8 cellular contexts compared by ENCODE assay signal in genomic region chr4:5888222-5888701, GRCh38. TPM values are rescaled to one million over a fixed set of nuclear protein-coding genes. Genes with fewer than 3 reads are reported as not detected.
DNase-seq lines count a peak whose midpoint lies in the region; ATAC-seq and TF ChIP-seq lines count a peak whose summit lies in the region.

No MANE protein-coding gene starts in this region.

- no peak for TF ChIP-seq EP300 in sigmoid colon (IDR thresholded peaks at IDR 0.05)

- TF ChIP-seq CTCF in right atrium auricular region (IDR thresholded peaks at IDR 0.05) (no peak), sigmoid colon (IDR thresholded peaks at IDR 0.05) (no peak)

- H3K9me3 ChIP-seq in ES-I3 (ENCODE audit: control insufficient read depth, insufficient read depth, low read length) (no peaks in the 10 kb centered on the region), right atrium auricular region (no peaks in the 10 kb centered on the region), sigmoid colon (no peaks in the 10 kb centered on the region)

- H3K4me1 ChIP-seq in ES-I3 (ENCODE audit: insufficient read depth, low read length) (peaks cover 8% of the 10 kb centered on the region; the same call in 1 of the 2 replicates), right atrium auricular region (peaks cover 0 to 28% of the 10 kb centered on the region in 2 donors), sigmoid colon (peaks cover 0 to 37% (median 33%) of the 10 kb centered on the region in 4 donors)

- peaks cover 4% of the 10 kb centered on the region for H3K4me1 Mint-ChIP-seq in activated T-cell treated with anti-CD3 and anti-CD28 coated beads, Interleukin-2, amount 50 U/mL, for 24 hours (ENCODE audit: low read depth)

- H3K27me3 Mint-ChIP-seq in activated T-cell treated with anti-CD3 and anti-CD28 coated beads, Interleukin-2, amount 50 U/mL, for 24 hours, result peaks cover 71% of the 10 kb centered on the region

- peaks cover 20 to 38% of the 10 kb centered on the region in 2 donors for H3K27me3 ChIP-seq in right atrium auricular region
- peaks cover 52 to 86% (median 64%) of the 10 kb centered on the region in 3 donors for H3K27me3 ChIP-seq in sigmoid colon

- intact Hi-C loops in sigmoid colon (cut with DNase I), result no loop called here

- H3K36me3 Mint-ChIP-seq in activated T-cell treated with anti-CD3 and anti-CD28 coated beads, Interleukin-2, amount 50 U/mL, for 24 hours (ENCODE audit: low read depth), result no peaks in the 10 kb centered on the region

- no peak overlapping the region for H3K27ac ChIP-seq in right atrium auricular region
- no peak overlapping the region for H3K27ac ChIP-seq in sigmoid colon

- no peak overlapping the region for H3K4me3 Mint-ChIP-seq in activated T-cell treated with anti-CD3 and anti-CD28 coated beads, Interleukin-2, amount 50 U/mL, for 24 hours

- in situ Hi-C loops in ACHN (cut with HindIII; ENCODE audit: low pct_ligation_motif_present, low pct_unique_long_range_greater_than_20kb, low sequenced_read_pairs), result no loop called here

- no peak overlapping the region for H3K27ac Mint-ChIP-seq in activated T-cell treated with anti-CD3 and anti-CD28 coated beads, Interleukin-2, amount 50 U/mL, for 24 hours

- WGBS in sigmoid colon, 2 donors, result 3% methylated on average over 56 to 59 of the region's 59 CpGs

- peak overlapping the region; percentile 75 for H3K9ac ChIP-seq in ES-I3 (ENCODE audit: low read depth, low read length)

- no peak for TF ChIP-seq POLR2A in sigmoid colon (IDR thresholded peaks at IDR 0.05)

- H3K4me3 ChIP-seq in right atrium auricular region (peak overlapping the region; percentile 32 to 51), sigmoid colon (peak overlapping the region; percentile 19 to 57 (median 45))

- no peaks in the 10 kb centered on the region for H3K9me3 Mint-ChIP-seq in activated T-cell treated with anti-CD3 and anti-CD28 coated beads, Interleukin-2, amount 50 U/mL, for 24 hours

- no peaks in the 10 kb centered on the region for H3K36me3 ChIP-seq in ES-I3 (ENCODE audit: insufficient read depth, low read length)
- H3K36me3 ChIP-seq in right atrium auricular region, result no peaks in the 10 kb centered on the region
- H3K36me3 ChIP-seq in sigmoid colon, result no peaks in the 10 kb centered on the region

- no peak for ATAC-seq in HG02571 (IDR thresholded peaks at IDR 0.05; ENCODE audit: unreplicated experiment)

- peak; percentile 87 for DNase-seq in NCI-H748 (lab: John Stamatoyannopoulos, UW; ENCODE audit: unreplicated experiment)
- DNase-seq in right atrium auricular region (ENCODE audit: low spot score), result no peak
- DNase-seq in sigmoid colon, result no peak
- no peak for DNase-seq in CD1c-positive myeloid dendritic cell (ENCODE audit: extremely low spot score)
- DNase-seq in ACHN, result no peak
- no peak for DNase-seq in activated T-cell treated with anti-CD3 and anti-CD28 coated beads, Interleukin-2, amount 50 U/mL, for 24 hours

RNA-seq across cellular contexts. Expression of gene CRMP1, which starts 4.6 kb away (rescaled TPM):
- total RNA-seq in right atrium auricular region (1 to 10 TPM in 1 of 2 donors, under 1 TPM in 1; 0.37 to 1.1 TPM), sigmoid colon (1 to 10 TPM; 3.5 to 6.4 (median 4.7) TPM)
- 1 to 10 TPM in 1 of 3 donors, under 1 TPM in 1, not detected in 1; under 0.01 to 4.1 TPM for polyA plus RNA-seq in sigmoid colon
